In the genomic region with DNA sequence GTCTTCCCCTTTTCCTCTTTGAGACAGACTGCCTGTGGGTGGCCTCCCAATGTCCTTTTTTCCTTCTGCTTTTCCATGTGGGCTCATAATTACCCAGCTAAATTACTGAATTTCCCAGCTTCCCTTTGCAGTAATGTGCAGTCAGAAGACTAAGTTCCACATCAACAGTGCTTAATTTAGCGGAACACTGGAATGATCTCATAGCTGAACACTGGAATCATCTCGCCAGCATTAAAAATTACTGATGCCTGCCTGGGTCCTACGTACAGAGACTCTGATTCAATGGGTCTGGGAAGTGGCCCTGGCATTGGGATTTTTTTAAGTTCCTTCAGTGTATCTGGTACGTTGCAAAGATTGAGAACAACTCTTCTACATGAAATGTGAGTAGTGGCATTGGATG, we compare ENCODE assay signal across 1 cellular context.
TF ChIP-seq lines count a peak whose summit lies in the region.

No MANE protein-coding gene starts in this region.

TF ChIP-seq in HEK293, 187 proteins besides CTCF, POLR2A, EP300 and RAD21 (continued from another document):
- TF ChIP-seq, protein P1, sequence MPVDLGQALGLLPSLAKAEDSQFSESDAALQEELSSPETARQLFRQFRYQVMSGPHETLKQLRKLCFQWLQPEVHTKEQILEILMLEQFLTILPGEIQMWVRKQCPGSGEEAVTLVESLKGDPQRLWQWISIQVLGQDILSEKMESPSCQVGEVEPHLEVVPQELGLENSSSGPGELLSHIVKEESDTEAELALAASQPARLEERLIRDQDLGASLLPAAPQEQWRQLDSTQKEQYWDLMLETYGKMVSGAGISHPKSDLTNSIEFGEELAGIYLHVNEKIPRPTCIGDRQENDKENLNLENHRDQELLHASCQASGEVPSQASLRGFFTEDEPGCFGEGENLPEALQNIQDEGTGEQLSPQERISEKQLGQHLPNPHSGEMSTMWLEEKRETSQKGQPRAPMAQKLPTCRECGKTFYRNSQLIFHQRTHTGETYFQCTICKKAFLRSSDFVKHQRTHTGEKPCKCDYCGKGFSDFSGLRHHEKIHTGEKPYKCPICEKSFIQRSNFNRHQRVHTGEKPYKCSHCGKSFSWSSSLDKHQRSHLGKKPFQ (tag by site-specific recombination; IDR thresholded peaks at IDR 0.05): no peak
- TF ChIP-seq EGR2 (tag by site-specific recombination; IDR thresholded peaks at IDR 0.05; ENCODE audit: low read depth): peak; percentile 31; the same call in 1 of the 2 replicates
- TF ChIP-seq TCF7L2 (IDR thresholded peaks at IDR 0.05; ENCODE audit: borderline replicate concordance, low read depth, low read length): no peak
